In genomic region chr18:59604877-59605276, GRCh38 we compare ENCODE assay signal across 19 cellular contexts.
DNase-seq lines count a peak whose midpoint lies in the region; ATAC-seq and TF ChIP-seq lines count a peak whose summit lies in the region.
"Had no signal": no experiment of that assay in that cellular context is flagged by ENCODE, and none has a peak within 500 bp of the region (broad histone marks: within the 10 kb centered on the region; RNA-seq: fewer than 3 reads in every experiment).

No MANE protein-coding gene starts in this region.

- TF ChIP-seq CTCF in fibroblast of mammary gland (conservative IDR thresholded peaks at IDR 0.05; ENCODE audit: control insufficient read depth, insufficient read depth, low read depth, low read length) (no peak), prostate gland (IDR thresholded peaks at IDR 0.05) (no peak)

- H3K4me1 ChIP-seq in prostate gland (replicated peaks): no peaks in the 10 kb centered on the region
- H3K4me1 ChIP-seq: body of pancreas, suprapubic skin had no signal

- DNase-seq in G401 (ENCODE audit: low spot score) (peak; percentile 6), NCI-H69 (lab: John Stamatoyannopoulos, UW) (peak; percentile 57), fibroblast of mammary gland (ENCODE audit: low read depth) (peak; percentile 34), prostate gland (ENCODE audit: low spot score) (peak; percentile 64), NCI-H2029 (lab: John Stamatoyannopoulos, UW) (no peak), mucosa of gallbladder (ENCODE audit: low spot score) (no peak)
- DNase-seq: activated CD4-positive, alpha-beta memory T cell treated with anti-CD3 and anti-CD28 coated beads, Interleukin-2, amount 10 ng/mL, durations not matched to agents 7 days and 5 days; activated effector memory CD4-positive, alpha-beta T cell treated with Interleukin-2 at 50 U/mL for 16 hours; body of pancreas; CD8-positive, alpha-beta memory T cell; effector memory CD8-positive, alpha-beta T cell; NCI-H526; SHP77; stimulated activated CD4-positive, alpha-beta T cell treated with anti-CD3 and anti-CD28 coated beads, Interleukin-1b, Interleukin-23, amount 100 ng/mL, for 48 hours; uterus had no signal

- no peak overlapping the region for H3K27ac ChIP-seq in prostate gland
- H3K27ac ChIP-seq: body of pancreas, skin epidermis, suprapubic skin had no signal

- no peaks in the 10 kb centered on the region for H3K36me3 ChIP-seq in prostate gland
- H3K36me3 ChIP-seq: suprapubic skin, uterus had no signal

- in situ Hi-C loops in G401 (cut with HindIII; ENCODE audit: low sequenced_read_pairs): no loop called here

- 35% methylated on average over 3 of the region's 3 CpGs for WGBS in prostate gland

- no peak for ATAC-seq in GM21447 (IDR thresholded peaks at IDR 0.05; ENCODE audit: unreplicated experiment)
- ATAC-seq: body of pancreas; effector memory CD8-positive, alpha-beta T cell; stimulated activated effector memory CD8-positive, alpha-beta T cell treated with anti-CD3 and anti-CD28 coated beads, Interleukin-12 subunit alpha, Interleukin-12 subunit beta, amount 100 ng/mL, for 72 hours had no signal

- no peak overlapping the region for H3K4me3 ChIP-seq in fibroblast of mammary gland (ENCODE audit: control insufficient read depth, low read depth, low read length)
- H3K4me3 ChIP-seq in prostate gland: no peak overlapping the region
- H3K4me3 ChIP-seq: body of pancreas, skin epidermis, suprapubic skin, uterus had no signal

- no peak for TF ChIP-seq POLR2A in prostate gland (IDR thresholded peaks at IDR 0.05)

- H3K27me3 ChIP-seq in prostate gland (replicated peaks; ENCODE audit: insufficient read depth): no peaks in the 10 kb centered on the region
- H3K27me3 ChIP-seq: body of pancreas, suprapubic skin, uterus had no signal

- no peaks in the 10 kb centered on the region for H3K9me3 ChIP-seq in prostate gland
- H3K9me3 ChIP-seq: body of pancreas, suprapubic skin, uterus had no signal

- intact Hi-C loops in prostate gland (cut with DNase I): no loop called here

Comparison
In these comparisons a context has a peak if more than half of its experiments do, and no peak if none do; other contexts are left out.
1. DNase-seq: peak in G401 (single experiment), NCI-H69 (single experiment), fibroblast of mammary gland (single experiment) and prostate gland (single experiment); none in NCI-H2029 (single experiment) and mucosa of gallbladder (single experiment).